ENCODE assay signal across 9 cellular contexts in genomic region chr2:54574107-54574859, GRCh38.
DNase-seq lines count a peak whose midpoint lies in the region; ATAC-seq and TF ChIP-seq lines count a peak whose summit lies in the region.
"Had no signal": no experiment of that assay in that cellular context is flagged by ENCODE, and none has a peak within 500 bp of the region (broad histone marks: within the 10 kb centered on the region; RNA-seq: fewer than 3 reads in every experiment).

No MANE protein-coding gene starts in this region.

- no peak overlapping the region for H3K4me3 ChIP-seq in SJSA1
- H3K4me3 ChIP-seq in adrenal gland = peak overlapping the region in 1 of 4 donors; percentile 3
- H3K4me3 ChIP-seq: SK-N-MC had no signal

- peaks cover 53% of the 10 kb centered on the region for H3K4me1 ChIP-seq in SJSA1 (replicated peaks)
- H3K4me1 ChIP-seq in adrenal gland (replicated peaks in 1 of 2) = peaks cover 81 to 98% of the 10 kb centered on the region in 2 donors

- TF ChIP-seq POLR2A in adrenal gland (IDR thresholded peaks at IDR 0.05) = peak in 1 of 2 donors; percentile 61

- H3K36me3 ChIP-seq in SJSA1 (peaks cover 31% of the 10 kb centered on the region), adrenal gland (replicated peaks in 1 of 2) (no peaks in the 10 kb centered on the region)

- no peaks in the 10 kb centered on the region for H3K9me3 ChIP-seq in SJSA1 (replicated peaks)
- H3K9me3 ChIP-seq in adrenal gland (replicated peaks in 1 of 3) = no peaks in the 10 kb centered on the region

- no peak for TF ChIP-seq CTCF in adrenal gland (IDR thresholded peaks at IDR 0.05)

- intact Hi-C loops in adrenal gland (cut with DNase I) (no loop called here), posterior vena cava (cut with DNase I) (no loop called here)

- 20 to 38% (median 31%) methylated on average over 7 to 9 of the region's 9 CpGs for WGBS in adrenal gland, 4 donors

- no peak for DNase-seq in SJSA1 (ENCODE audit: low read depth in 1 of 2, low spot score in 2 of 2)
- peak; percentile 65 to 90 (median 86) for DNase-seq in adrenal gland
- peak; percentile 30 to 83 for DNase-seq in lung microvascular endothelial cell (ENCODE audit: low read depth in 2 of 2)
- DNase-seq in H4 (ENCODE audit: low spot score) = no peak
- DNase-seq in posterior vena cava (ENCODE audit: low spot score) = no peak
- DNase-seq in anterior cingulate cortex (lab: John Stamatoyannopoulos, UW) = no peak

- H3K27ac ChIP-seq in SJSA1 (peak overlapping the region; percentile 93; the same call in 1 of the 2 replicates), adrenal gland (peak overlapping the region; percentile 70 to 93 (median 84))

- H3K27me3 ChIP-seq in SJSA1 (replicated peaks) = no peaks in the 10 kb centered on the region
- H3K27me3 ChIP-seq in adrenal gland = no peaks in the 10 kb centered on the region

- ATAC-seq in GM18867 (IDR thresholded peaks at IDR 0.05; ENCODE audit: unreplicated experiment) (peak; percentile 32), HG03066 (IDR thresholded peaks at IDR 0.05; ENCODE audit: low read depth, unreplicated experiment) (peak; percentile 37)

Comparison
In these comparisons a context has a peak if more than half of its experiments do, and no peak if none do; other contexts are left out.
1. DNase-seq: peak in adrenal gland (7 of 7) and lung microvascular endothelial cell (2 of 2); none in SJSA1 (0 of 2), H4 (single experiment), posterior vena cava (single experiment) and anterior cingulate cortex (0 of 58).